Comparison of ENCODE assay signal across 8 cellular contexts in genomic region chr10:6580279-6581029, GRCh38. TPM values are rescaled to one million over a fixed set of nuclear protein-coding genes. Genes with fewer than 3 reads are reported as not detected.
DNase-seq lines count a peak whose midpoint lies in the region; ATAC-seq and TF ChIP-seq lines count a peak whose summit lies in the region.

No MANE protein-coding gene starts in this region.

- no peaks in the 10 kb centered on the region for H3K27me3 Mint-ChIP-seq in activated T-helper 17 cell treated with anti-CD3 and anti-CD28 coated beads, Interleukin-2, amount 50 U/mL, for 72 hours
- no peaks in the 10 kb centered on the region for H3K27me3 Mint-ChIP-seq in natural killer cell treated with Interleukin-12 subunit alpha and Interleukin-12 subunit beta and Interleukin-15 and Interleukin-18, amount 100 ng/mL, for 72 hours

- peak overlapping the region; percentile 39; the same call in 1 of the 2 replicates for H3K27ac ChIP-seq in Panc1 (ENCODE audit: low read length)

- intact Hi-C loops in Panc1 (cut with micrococcal nuclease; ENCODE audit: unreplicated experiment): loop anchor here (5.0 kb wide), 1 partner anchor 97 kb away; no protein-coding TSS in a partner anchor

- DNase-seq in 8988T (peak; percentile 57), Panc1 (ENCODE audit: low read depth, low spot score) (no peak), fibroblast of pulmonary artery (ENCODE audit: low read depth) (peak; percentile 66)
- DNase-seq in natural killer cell treated with Interleukin-12 subunit alpha and Interleukin-12 subunit beta and Interleukin-15 and Interleukin-18, amount 100 ng/mL, for 72 hours (ENCODE audit: low spot score): peak; percentile 92
- DNase-seq in stimulated activated naive CD4-positive, alpha-beta T cell treated with Interleukin-2 at 50 U/mL for 16 hours (lab: John Stamatoyannopoulos, UW): peak; percentile 79

- peaks cover 10% of the 10 kb centered on the region for H3K27me3 ChIP-seq in Panc1 (ENCODE audit: control insufficient read depth, insufficient read depth, low read length)

- ATAC-seq in GM18498 (IDR thresholded peaks at IDR 0.05; ENCODE audit: unreplicated experiment) (peak; percentile 90), HG03025 (IDR thresholded peaks at IDR 0.05; ENCODE audit: low FRiP score, unreplicated experiment) (peak; percentile 92), Panc1 (peak; percentile 99)
- peak; percentile 70 for ATAC-seq in activated T-helper 17 cell treated with anti-CD3 and anti-CD28 coated beads, Interleukin-2, amount 50 U/mL, for 72 hours (replicated peaks)
- ATAC-seq in natural killer cell treated with Interleukin-12 subunit alpha and Interleukin-12 subunit beta and Interleukin-15 and Interleukin-18, amount 100 ng/mL, for 72 hours: peak; percentile 89 to 93

- H3K36me3 ChIP-seq in Panc1 (ENCODE audit: control insufficient read depth, insufficient read depth, low read length): no peaks in the 10 kb centered on the region

- H3K4me3 Mint-ChIP-seq in activated T-helper 17 cell treated with anti-CD3 and anti-CD28 coated beads, Interleukin-2, amount 50 U/mL, for 72 hours: peak overlapping the region; percentile 94
- peak overlapping the region; percentile 94 for H3K4me3 Mint-ChIP-seq in natural killer cell treated with Interleukin-12 subunit alpha and Interleukin-12 subunit beta and Interleukin-15 and Interleukin-18, amount 100 ng/mL, for 72 hours

- H3K4me3 ChIP-seq in Panc1 (ENCODE audit: low read depth in 2 of 2, low read length in 2 of 2) (peak overlapping the region; percentile 41 to 56), fibroblast of pulmonary artery (replicated peaks; ENCODE audit: low read depth, low read length) (peak overlapping the region; percentile 64)

- H3K4me1 Mint-ChIP-seq in activated T-helper 17 cell treated with anti-CD3 and anti-CD28 coated beads, Interleukin-2, amount 50 U/mL, for 72 hours: peaks cover 44% of the 10 kb centered on the region
- peaks cover 72 to 73% of the 10 kb centered on the region in 2 donors for H3K4me1 Mint-ChIP-seq in natural killer cell treated with Interleukin-12 subunit alpha and Interleukin-12 subunit beta and Interleukin-15 and Interleukin-18, amount 100 ng/mL, for 72 hours (ENCODE audit: low read depth in 2 of 2)

- TF ChIP-seq CTCF in Panc1 (IDR thresholded peaks at IDR 0.05) (peak; percentile 83), fibroblast of pulmonary artery (IDR thresholded peaks at IDR 0.05; ENCODE audit: low read length, missing control alignments) (peak; percentile 15)

- in situ Hi-C loops in Panc1 (cut with HindIII; ENCODE audit: low pct_unique_long_range_greater_than_20kb, low sequenced_read_pairs): no loop called here

- CTCF ChIA-PET in Panc1 (lab: Charles Lee): no interaction called here

- POLR2A ChIA-PET in Panc1 (lab: Charles Lee): interaction anchor here (0.5 kb wide), 1 partner anchor 871 kb away, joined by 5 read pairs; no protein-coding TSS in a partner anchor

- no peaks in the 10 kb centered on the region for H3K9me3 Mint-ChIP-seq in activated T-helper 17 cell treated with anti-CD3 and anti-CD28 coated beads, Interleukin-2, amount 50 U/mL, for 72 hours
- H3K9me3 Mint-ChIP-seq in natural killer cell treated with Interleukin-12 subunit alpha and Interleukin-12 subunit beta and Interleukin-15 and Interleukin-18, amount 100 ng/mL, for 72 hours: peaks cover 2% of the 10 kb centered on the region

- BruUV-seq in Panc1 (replicated peaks; lab: Mats Ljungman, UMichigan): no TSS peak

- no peaks in the 10 kb centered on the region for H3K9me3 ChIP-seq in Panc1 (ENCODE audit: control insufficient read depth, insufficient read depth, low read depth, low read length)

- H3K27ac Mint-ChIP-seq in activated T-helper 17 cell treated with anti-CD3 and anti-CD28 coated beads, Interleukin-2, amount 50 U/mL, for 72 hours: peak overlapping the region; percentile 92
- peak overlapping the region; percentile 97 to 98 for H3K27ac Mint-ChIP-seq in natural killer cell treated with Interleukin-12 subunit alpha and Interleukin-12 subunit beta and Interleukin-15 and Interleukin-18, amount 100 ng/mL, for 72 hours

- peaks cover 83% of the 10 kb centered on the region for H3K36me3 Mint-ChIP-seq in activated T-helper 17 cell treated with anti-CD3 and anti-CD28 coated beads, Interleukin-2, amount 50 U/mL, for 72 hours (ENCODE audit: low read depth)
- H3K36me3 Mint-ChIP-seq in natural killer cell treated with Interleukin-12 subunit alpha and Interleukin-12 subunit beta and Interleukin-15 and Interleukin-18, amount 100 ng/mL, for 72 hours: peaks cover 38% of the 10 kb centered on the region

- no peaks in the 10 kb centered on the region for H3K4me1 ChIP-seq in Panc1 (ENCODE audit: control insufficient read depth, insufficient read depth, low read length)

RNA-seq across cellular contexts. Expression of gene PRKCQ, which starts 0.4 kb away (rescaled TPM):
- 0.23 TPM for total RNA-seq in Panc1 (2021; ENCODE audit: unreplicated experiment)
- polyA plus RNA-seq in Panc1 (2012; ENCODE audit: insufficient read length): not detected
- 10 to 100 TPM; 35.3 to 37.8 TPM for total RNA-seq in activated T-helper 17 cell treated with anti-CD3 and anti-CD28 coated beads, Interleukin-2, amount 50 U/mL, for 72 hours
- 10 to 100 TPM; 55.3 to 79.0 TPM for total RNA-seq in natural killer cell treated with Interleukin-12 subunit alpha and Interleukin-12 subunit beta and Interleukin-15 and Interleukin-18, amount 100 ng/mL, for 72 hours

Comparison
In these comparisons a context has a peak if more than half of its experiments do, and no peak if none do; other contexts are left out.
1. RNA of gene PRKCQ, which starts 0.4 kb away (total RNA-seq): 55.3 to 79.0 TPM in natural killer cell treated with Interleukin-12 subunit alpha and Interleukin-12 subunit beta and Interleukin-15 and Interleukin-18, amount 100 ng/mL, for 72 hours and 35.3 to 37.8 TPM in activated T-helper 17 cell treated with anti-CD3 and anti-CD28 coated beads, Interleukin-2, amount 50 U/mL, for 72 hours; 0.23 TPM in Panc1 (single experiment); every median in the first group is over 10 times any median in the second.
2. Peak in every context shown above with its lines, with median percentiles within 50 percentile points of each other: ATAC-seq.